In the genomic region with DNA sequence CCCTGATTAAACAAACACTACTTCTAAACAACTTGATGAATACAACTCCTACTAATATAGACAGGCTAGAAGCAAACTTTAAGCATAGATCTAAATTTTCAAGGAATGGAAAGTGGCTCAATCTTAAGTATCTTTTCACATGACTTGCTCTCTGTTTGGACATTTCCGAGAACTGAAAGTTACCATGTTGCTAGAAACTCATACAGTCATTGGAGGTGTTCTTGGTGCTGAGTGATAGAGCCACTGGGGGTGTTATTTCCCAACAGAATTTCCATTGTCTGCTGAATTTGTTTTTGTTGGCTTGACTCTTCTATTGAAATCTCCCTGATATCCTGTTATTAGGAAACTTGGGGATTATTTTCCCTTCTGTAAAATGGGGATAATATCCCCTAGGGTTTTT, we compare ENCODE assay signal across 13 cellular contexts.
DNase-seq lines count a peak whose midpoint lies in the region; ATAC-seq and TF ChIP-seq lines count a peak whose summit lies in the region.
"Had no signal": no experiment of that assay in that cellular context is flagged by ENCODE, and none has a peak within 500 bp of the region (broad histone marks: within the 10 kb centered on the region; RNA-seq: fewer than 3 reads in every experiment).

No MANE protein-coding gene starts in this region.

- H4K8ac ChIP-seq in IMR-90 (ENCODE audit: low read depth in 2 of 2, low read length in 2 of 2): no peak overlapping the region

- H3K27ac Mint-ChIP-seq in activated CD4-positive, alpha-beta memory T cell treated with anti-CD3 and anti-CD28 coated beads for 36 hours: no peak overlapping the region
- H3K27ac Mint-ChIP-seq: CD4-positive, CD25-positive, alpha-beta regulatory T cell had no signal

- dilution Hi-C loops in IMR-90 (cut with HindIII; ENCODE audit: low sequenced_read_pairs, unreplicated experiment): no loop called here

- TF ChIP-seq POLR2A in IMR-90 (IDR thresholded peaks at IDR 0.05; ENCODE audit: low read depth, low read length): no peak
- TF ChIP-seq POLR2A in vagina (IDR thresholded peaks at IDR 0.05): no peak

- no peak overlapping the region for H3K4me2 ChIP-seq in IMR-90 (ENCODE audit: low read depth, low read length)
- H3K4me2 ChIP-seq: BLaER1 treated with 17β-estradiol and CSF1 and Interleukin-3, amounts not matched to agents 10 nM and 100 nM had no signal

- no peak overlapping the region for H3K23ac ChIP-seq in IMR-90 (ENCODE audit: low read depth, low read length)

- H3K4me1 ChIP-seq in IMR-90 (ENCODE audit: control insufficient read depth, insufficient read depth, low read length): peaks cover 8% of the 10 kb centered on the region
- H3K4me1 ChIP-seq in vagina: no peaks in the 10 kb centered on the region
- H3K4me1 ChIP-seq: BLaER1 treated with 17β-estradiol and CSF1 and Interleukin-3, amounts not matched to agents 10 nM and 100 nM had no signal

- H2BK120ac ChIP-seq in IMR-90 (ENCODE audit: low read depth, low read length): no peak overlapping the region

- TF ChIP-seq RAD21 in IMR-90 (IDR thresholded peaks at IDR 0.05; ENCODE audit: low read length): no peak

- H3K18ac ChIP-seq in IMR-90 (ENCODE audit: low read depth, low read length): no peak overlapping the region

- no peak overlapping the region for H2AK5ac ChIP-seq in IMR-90 (ENCODE audit: low read depth, low read length)

- H4K20me1 ChIP-seq in IMR-90 (ENCODE audit: insufficient read depth, low read length): no peaks in the 10 kb centered on the region
- H4K20me1 ChIP-seq: BLaER1 treated with 17β-estradiol and CSF1 and Interleukin-3, amounts not matched to agents 10 nM and 100 nM had no signal

- no peak overlapping the region for H3K9ac ChIP-seq in IMR-90 (ENCODE audit: low read depth, low read length)
- H3K9ac ChIP-seq: BLaER1 treated with 17β-estradiol and CSF1 and Interleukin-3, amounts not matched to agents 10 nM and 100 nM had no signal

- H3K9me3 ChIP-seq in IMR-90 (ENCODE audit: control insufficient read depth, insufficient read depth, low read length) (no peaks in the 10 kb centered on the region), vagina (no peaks in the 10 kb centered on the region)
- H3K9me3 ChIP-seq: HAP-1 had no signal

- H3K27ac ChIP-seq in IMR-90 (ENCODE audit: insufficient read depth, low read length) (no peak overlapping the region), vagina (no peak overlapping the region)
- H3K27ac ChIP-seq: BLaER1 treated with 17β-estradiol and CSF1 and Interleukin-3, amounts not matched to agents 10 nM and 100 nM had no signal

- BruUV-seq in IMR-90 (replicated peaks; lab: Mats Ljungman, UMichigan): no TSS peak

- H3K27me3 Mint-ChIP-seq in activated CD4-positive, alpha-beta memory T cell treated with anti-CD3 and anti-CD28 coated beads for 36 hours: peaks cover 6% of the 10 kb centered on the region

- H3K27me3 ChIP-seq in IMR-90 (ENCODE audit: control insufficient read depth, insufficient read depth, low read length) (no peaks in the 10 kb centered on the region), vagina (no peaks in the 10 kb centered on the region)
- H3K27me3 ChIP-seq: BLaER1 treated with 17β-estradiol and CSF1 and Interleukin-3, amounts not matched to agents 10 nM and 100 nM had no signal

- CTCF ChIA-PET in IMR-90 (lab: Yijun Ruan, JAX): no interaction called here
- CTCF ChIA-PET in activated CD4-positive, alpha-beta memory T cell treated with anti-CD3 and anti-CD28 coated beads for 36 hours (lab: Charles Lee): interaction anchor here (0.6 to 0.7 kb wide), 2 partner anchors 30 to 992 kb away, joined by 4 read pairs; no protein-coding TSS in a partner anchor

- no peak for DNase-seq in IMR-90
- peak; percentile 91 for DNase-seq in dermis blood vessel endothelial cell
- peak; percentile 71 to 95 for DNase-seq in lung microvascular endothelial cell (ENCODE audit: low read depth in 2 of 2)
- DNase-seq in NCI-H1105 (lab: John Stamatoyannopoulos, UW): no peak
- DNase-seq in activated CD4-positive, alpha-beta memory T cell treated with anti-CD3 and anti-CD28 coated beads for 36 hours: no peak
- DNase-seq in vagina (ENCODE audit: extremely low spot score in 2 of 2): no peak
- DNase-seq: ACHN; CD4-positive, CD25-positive, alpha-beta regulatory T cell; DMS53; GF-D8 had no signal

- H2BK20ac ChIP-seq in IMR-90 (ENCODE audit: low read depth, low read length): peak overlapping the region; percentile 13; the same call in 1 of the 2 replicates

- H4K91ac ChIP-seq in IMR-90 (ENCODE audit: insufficient read depth, low read depth, low read length): no peak overlapping the region

- no peak overlapping the region for H2AFZ ChIP-seq in IMR-90 (replicated peaks; ENCODE audit: low read length, poor library complexity)

- no peak overlapping the region for H3K4ac ChIP-seq in IMR-90 (ENCODE audit: low read depth, low read length)

- H3K36me3 Mint-ChIP-seq in activated CD4-positive, alpha-beta memory T cell treated with anti-CD3 and anti-CD28 coated beads for 36 hours: no peaks in the 10 kb centered on the region

- no peak overlapping the region for H2AK9ac ChIP-seq in IMR-90 (replicated peaks; ENCODE audit: low read depth, low read length, poor library complexity)

- in situ Hi-C loops in IMR-90 (cut with MboI; ENCODE audit: low sequenced_read_pairs): no loop called here

- H3K36me3 ChIP-seq in IMR-90 (ENCODE audit: control insufficient read depth, insufficient read depth, low read length) (no peaks in the 10 kb centered on the region), vagina (no peaks in the 10 kb centered on the region)
- H3K36me3 ChIP-seq: BLaER1 treated with 17β-estradiol and CSF1 and Interleukin-3, amounts not matched to agents 10 nM and 100 nM; HAP-1 had no signal

- POLR2A ChIA-PET in IMR-90 (lab: Charles Lee; ENCODE audit: unreplicated experiment): no interaction called here
- POLR2A ChIA-PET in activated CD4-positive, alpha-beta memory T cell treated with anti-CD3 and anti-CD28 coated beads for 36 hours (lab: Charles Lee): no interaction called here

- H3K4me3 ChIP-seq in IMR-90 (ENCODE audit: insufficient read depth, low read depth, low read length): no peak overlapping the region
- H3K4me3 ChIP-seq in vagina: no peak overlapping the region
- H3K4me3 ChIP-seq: BLaER1 treated with 17β-estradiol and CSF1 and Interleukin-3, amounts not matched to agents 10 nM and 100 nM; HAP-1 had no signal

- H3K14ac ChIP-seq in IMR-90 (replicated peaks; ENCODE audit: low read depth, low read length): no peak overlapping the region

- no peak for TF ChIP-seq CTCF in IMR-90 (conservative IDR thresholded peaks at IDR 0.05; ENCODE audit: low read depth, low read length)
- no peak for TF ChIP-seq CTCF in vagina (IDR thresholded peaks at IDR 0.05)

- H3K4me1 Mint-ChIP-seq in activated CD4-positive, alpha-beta memory T cell treated with anti-CD3 and anti-CD28 coated beads for 36 hours (ENCODE audit: low read depth): no peaks in the 10 kb centered on the region

- H3K56ac ChIP-seq in IMR-90 (ENCODE audit: extremely low read depth, insufficient read depth, low read length): no peak overlapping the region

- no CpG with 5 or more reads among the region's 1 CpG for WGBS in IMR-90 (ENCODE audit: extremely low coverage in 2 of 2, insufficient read length in 1 of 2), 2 experiments

- ATAC-seq in IMR-90 (ENCODE audit: low read depth) (no peak), GM21367 (IDR thresholded peaks at IDR 0.05; ENCODE audit: unreplicated experiment) (no peak)

- no peak overlapping the region for H3K4me3 Mint-ChIP-seq in activated CD4-positive, alpha-beta memory T cell treated with anti-CD3 and anti-CD28 coated beads for 36 hours
- H3K4me3 Mint-ChIP-seq: CD4-positive, CD25-positive, alpha-beta regulatory T cell had no signal

- no peak overlapping the region for H4K5ac ChIP-seq in IMR-90 (ENCODE audit: low read depth, low read length)

- H2BK15ac ChIP-seq in IMR-90 (ENCODE audit: low read depth, low read length): 0 out of 3 replicates have a peak overlapping the region, but pooled peaks have one; percentile 18

- H3K9me3 Mint-ChIP-seq in activated CD4-positive, alpha-beta memory T cell treated with anti-CD3 and anti-CD28 coated beads for 36 hours: peaks cover 8% of the 10 kb centered on the region

- H3K9me1 ChIP-seq in IMR-90 (ENCODE audit: insufficient read depth, low read length): no peaks in the 10 kb centered on the region

- H2BK5ac ChIP-seq in IMR-90 (ENCODE audit: low read depth, low read length, poor library complexity, severe bottlenecking): no peak overlapping the region

- H3K79me1 ChIP-seq in IMR-90 (ENCODE audit: low read depth in 1 of 2, low read length in 2 of 2): no peaks in the 10 kb centered on the region

- intact Hi-C loops in IMR-90 (cut with micrococcal nuclease) (no loop called here), vagina (cut with DNase I) (no loop called here)
- intact Hi-C loops in activated CD4-positive, alpha-beta memory T cell treated with anti-CD3 and anti-CD28 coated beads for 36 hours (cut with micrococcal nuclease): no loop called here

TF ChIP-seq in IMR-90, 13 proteins besides CTCF, POLR2A, EP300 and RAD21:
- no peak for TF ChIP-seq FOS (IDR thresholded peaks at IDR 0.05; ENCODE audit: low read depth, low read length)
- no peak for TF ChIP-seq CHD1 (IDR thresholded peaks at IDR 0.05; ENCODE audit: low read depth, low read length)
- TF ChIP-seq RFX5 (IDR thresholded peaks at IDR 0.05; ENCODE audit: low read depth, low read length): no peak
- no peak for TF ChIP-seq MAZ (IDR thresholded peaks at IDR 0.05; ENCODE audit: borderline replicate concordance, low read depth, low read length)
- TF ChIP-seq CEBPB (IDR thresholded peaks at IDR 0.05; ENCODE audit: low read depth, low read length): no peak

Comparison
In these comparisons a context has a peak if more than half of its experiments do, and no peak if none do; other contexts are left out.
1. DNase-seq: peak in dermis blood vessel endothelial cell (single experiment) and lung microvascular endothelial cell (2 of 2); none in IMR-90 (single experiment), NCI-H1105 (single experiment), activated CD4-positive, alpha-beta memory T cell treated with anti-CD3 and anti-CD28 coated beads for 36 hours (single experiment) and vagina (0 of 2).